8 cellular contexts compared by ENCODE assay signal in genomic region chr2:237291138-237291792, GRCh38.
DNase-seq lines count a peak whose midpoint lies in the region; ATAC-seq, FAIRE-seq and TF ChIP-seq lines count a peak whose summit lies in the region.

No MANE protein-coding gene starts in this region.

- peak; percentile 64 for TF ChIP-seq EP300 in ovary (IDR thresholded peaks at IDR 0.05)

- intact Hi-C loops in ovary (cut with DNase I): no loop called here

- 0 to 2% (median 1%) methylated on average over 20 of the region's 20 CpGs for WGBS in ovary, 3 donors

- no peaks in the 10 kb centered on the region for H3K27me3 ChIP-seq in ovary

- TF ChIP-seq POLR2A in ovary (IDR thresholded peaks at IDR 0.05): peak; percentile 18

- H3K4me3 ChIP-seq in fibroblast of villous mesenchyme (ENCODE audit: low read depth, low read length) (no peak overlapping the region), ovary (no peak overlapping the region)

- peak overlapping the region; percentile 42 to 92 for H3K27ac ChIP-seq in ovary

- TF ChIP-seq CTCF in fibroblast of villous mesenchyme (IDR thresholded peaks at IDR 0.05; ENCODE audit: insufficient read depth, low read depth, low read length) (no peak), ovary (IDR thresholded peaks at IDR 0.05) (no peak)

- no peaks in the 10 kb centered on the region for H3K36me3 ChIP-seq in ovary

- H3K9me3 ChIP-seq in ovary: no peaks in the 10 kb centered on the region

- no peak for FAIRE-seq in urothelium cell line (lab: Jason Lieb, UNC)

- no peak for ATAC-seq in activated CD4-positive, CD25-positive, alpha-beta regulatory T cell treated with anti-CD3 and anti-CD28 coated beads, Interleukin-2, amount 50 U/mL, for 24 hours

- peaks cover 11% of the 10 kb centered on the region for H3K4me1 ChIP-seq in ovary (ENCODE audit: insufficient read depth)

- DNase-seq in EL: peak; percentile 99
- peak; percentile 8 to 48 for DNase-seq in NCI-H1930 (lab: John Stamatoyannopoulos, UW)
- DNase-seq in activated CD4-positive, alpha-beta T cell treated with anti-CD3 and anti-CD28 coated beads, Interleukin-2, amount 50 U/mL, for 48 hours: peak; percentile 47 to 56
- DNase-seq in fibroblast of villous mesenchyme (ENCODE audit: low read depth): peak; percentile 100
- DNase-seq in ovary: peak; percentile 94 to 99 (median 97)
- peak; percentile 89 for DNase-seq in urothelium cell line (ENCODE audit: low spot score)
- no peak for DNase-seq in GM19240 (ENCODE audit: insufficient read length, low spot score)
